In the genomic region with DNA sequence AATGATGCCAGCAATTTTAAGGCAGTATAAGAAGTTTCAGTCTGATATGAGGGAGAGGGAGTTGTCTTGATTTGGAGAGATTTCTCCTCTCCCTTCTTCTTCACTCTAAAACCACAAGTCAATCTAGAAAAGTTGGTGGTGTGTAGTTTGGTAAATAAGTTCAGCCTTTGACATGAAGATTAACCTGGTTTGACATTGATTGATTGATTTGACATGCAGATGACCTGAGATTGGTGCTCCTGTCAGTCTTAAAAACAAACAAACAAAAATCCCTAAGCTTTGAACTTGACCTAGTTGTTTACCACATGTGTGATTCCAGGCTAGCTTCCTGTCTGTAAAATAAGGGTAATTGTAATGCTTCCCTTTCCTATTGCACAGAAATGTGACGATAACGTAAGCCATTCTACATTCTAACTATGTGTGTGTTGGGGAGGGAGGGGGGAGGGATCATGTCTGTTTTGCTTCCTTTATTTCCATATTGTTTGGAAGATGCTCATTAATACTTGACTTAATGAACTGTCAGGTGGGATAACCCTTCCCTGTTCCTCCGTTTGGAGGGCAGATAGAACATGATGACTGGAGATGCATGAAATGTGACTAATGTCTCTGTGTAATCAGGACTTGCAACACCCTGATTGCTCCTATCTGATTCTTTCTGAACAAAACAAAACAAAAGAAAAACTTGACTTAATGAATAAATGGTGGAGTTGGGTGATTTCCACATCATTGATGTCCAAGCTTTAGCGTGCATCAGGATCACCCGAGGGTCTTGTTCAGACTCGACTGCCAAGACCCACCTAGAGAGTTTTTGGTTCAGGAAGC, we compare ENCODE assay signal across 9 cellular contexts.
DNase-seq lines count a peak whose midpoint lies in the region; ATAC-seq lines count a peak whose summit lies in the region.
"Had no signal": no experiment of that assay in that cellular context is flagged by ENCODE, and none has a peak within 500 bp of the region (broad histone marks: within the 10 kb centered on the region; RNA-seq: fewer than 3 reads in every experiment).

No MANE protein-coding gene starts in this region.

- no peaks in the 10 kb centered on the region for H3K36me3 Mint-ChIP-seq in T-cell

- peak overlapping the region in 4 of 7 experiments; percentile 14 to 39 (median 28) for H3K4me3 ChIP-seq in skin epidermis

- POLR2A ChIA-PET in T-cell (lab: Charles Lee), result interaction anchor here (0.5 kb wide), 2 partner anchors 239 to 345 kb away, joined by 3 to 4 read pairs; partner anchors contain the start of gene HSPA8 (in 1 of the 2)

- CTCF ChIA-PET in T-cell (lab: Charles Lee), result interaction anchor here (0.5 to 1.0 kb wide), 9 partner anchors 11 to 360 kb away, joined by 3 to 12 read pairs (median 5); no protein-coding TSS in a partner anchor

- peak overlapping the region in 2 of 21 experiments; percentile 10 to 56 for H3K27ac ChIP-seq in skin epidermis
- H3K27ac ChIP-seq: C4-2B had no signal

- ATAC-seq in T-cell (replicated peaks in 1 of 4), result peak in 2 of 4 experiments; percentile 16 to 30
- ATAC-seq in HG02678 (IDR thresholded peaks at IDR 0.05; ENCODE audit: unreplicated experiment), result no peak

- H3K9me3 Mint-ChIP-seq in T-cell, result no peaks in the 10 kb centered on the region

- H3K27me3 Mint-ChIP-seq in T-cell, result peaks cover 4 to 8% of the 10 kb centered on the region in 2 donors

- H3K4me3 Mint-ChIP-seq in T-cell, result peak overlapping the region; percentile 56 to 64 (median 59)

- peaks cover 35 to 42% (median 36%) of the 10 kb centered on the region in 3 donors for H3K4me1 Mint-ChIP-seq in T-cell

- DNase-seq in NCI-H446 treated with DMSO at 0.1 percent for 48 hours (lab: John Stamatoyannopoulos, UW) (peak; percentile 26), NCI-H446 (lab: John Stamatoyannopoulos, UW) (no peak), T-cell (no peak), fibroblast of gingiva (ENCODE audit: low read depth) (peak; percentile 28), cerebellum (ENCODE audit: low spot score) (no peak)
- no peak for DNase-seq in activated effector memory CD4-positive, alpha-beta T cell treated with Interleukin-2 at 50 U/mL for 16 hours

- H3K27ac Mint-ChIP-seq in T-cell, result peak overlapping the region in 1 of 2 donors; percentile 77

Comparison
In these comparisons a context has a peak if more than half of its experiments do, and no peak if none do; other contexts are left out.
1. DNase-seq: peak in NCI-H446 treated with DMSO at 0.1 percent for 48 hours (single experiment) and fibroblast of gingiva (single experiment); none in NCI-H446 (0 of 2), T-cell (0 of 34), cerebellum (single experiment) and activated effector memory CD4-positive, alpha-beta T cell treated with Interleukin-2 at 50 U/mL for 16 hours (single experiment).